Comparison of ENCODE assay signal across 8 cellular contexts in the genomic region with DNA sequence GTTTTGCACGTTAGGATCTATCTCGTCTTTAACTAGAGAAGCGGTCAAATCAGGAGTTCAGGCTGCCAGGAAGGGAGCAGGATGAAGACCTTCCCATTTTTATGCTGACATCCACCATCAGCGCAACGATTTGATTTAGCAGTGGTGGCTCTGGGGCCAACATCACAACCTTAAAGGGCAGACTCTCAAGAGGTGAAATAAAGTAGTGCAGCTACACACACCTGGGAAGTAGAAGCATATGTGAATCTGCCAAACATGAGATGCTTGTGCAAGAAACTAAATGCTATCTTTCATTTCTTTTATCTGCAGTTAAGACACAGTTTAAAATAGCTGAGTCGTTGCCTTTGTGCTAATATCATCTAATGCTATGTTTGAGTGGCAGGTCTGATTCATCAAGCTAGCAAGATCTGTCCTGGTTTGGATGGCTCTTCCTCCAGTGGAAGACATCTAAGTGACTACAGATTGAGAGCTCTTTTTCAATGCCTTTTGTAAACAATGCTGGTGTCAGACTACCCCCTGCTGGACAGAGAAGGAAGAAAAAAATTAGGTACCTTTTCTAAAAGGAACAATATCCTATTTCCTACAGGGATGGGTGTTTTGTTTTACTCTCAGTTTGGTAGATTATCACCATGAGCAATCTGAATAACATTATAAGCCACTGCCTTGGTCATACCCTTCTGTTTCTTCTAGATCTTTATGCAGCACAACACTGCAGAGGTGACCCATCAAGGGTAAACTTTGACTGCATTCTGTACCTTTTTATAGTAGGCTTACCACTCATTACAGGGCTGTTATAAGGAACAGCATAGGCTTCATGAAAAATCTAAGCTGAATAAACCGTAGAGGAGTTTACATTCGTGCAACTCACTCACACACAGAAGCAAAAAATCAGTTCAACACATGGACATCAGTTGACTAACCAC.
DNase-seq lines count a peak whose midpoint lies in the region; FAIRE-seq and TF ChIP-seq lines count a peak whose summit lies in the region.

No MANE protein-coding gene starts in this region.

- H3K27me3 Mint-ChIP-seq in HFFc6 (ENCODE audit: insufficient read depth) (peaks cover 18% of the 10 kb centered on the region), neural crest cell (ENCODE audit: low read depth) (no peaks in the 10 kb centered on the region)

- intact Hi-C loops in esophagus squamous epithelium (cut with DNase I), result no loop called here

- TF ChIP-seq POLR2A in esophagus squamous epithelium (IDR thresholded peaks at IDR 0.05), result no peak

- H3K9me2 ChIP-seq in SU-DHL-6 (replicated peaks; ENCODE audit: insufficient read depth, low read length), result no peaks in the 10 kb centered on the region

- H3K9me3 ChIP-seq in SU-DHL-6 (ENCODE audit: insufficient read depth, low read length), result no peaks in the 10 kb centered on the region
- H3K9me3 ChIP-seq in esophagus squamous epithelium, result no peaks in the 10 kb centered on the region

- peak; percentile 58 for TF ChIP-seq CTCF in GM06990 (IDR thresholded peaks at IDR 0.05; ENCODE audit: insufficient read depth, low read length, poor library complexity, severe bottlenecking)
- TF ChIP-seq CTCF in HFFc6 (IDR thresholded peaks at IDR 0.05), result peak; percentile 90
- peak; percentile 44 for TF ChIP-seq CTCF in SU-DHL-6 (IDR thresholded peaks at IDR 0.05; ENCODE audit: insufficient read depth, low read length, poor library complexity, severe bottlenecking)
- TF ChIP-seq CTCF in esophagus squamous epithelium (IDR thresholded peaks at IDR 0.05), result peak; percentile 34 to 65 (median 44)
- TF ChIP-seq CTCF in neural crest cell (conservative IDR thresholded peaks at IDR 0.05), result peak; percentile 88

- no peak overlapping the region for H2AFZ ChIP-seq in SU-DHL-6 (ENCODE audit: low read depth, low read length, severe bottlenecking)

- no peaks in the 10 kb centered on the region for H3K9me3 Mint-ChIP-seq in HFFc6
- H3K9me3 Mint-ChIP-seq in neural crest cell, result no peaks in the 10 kb centered on the region

- H3K4me2 ChIP-seq in SU-DHL-6 (ENCODE audit: low read depth, low read length, poor library complexity, severe bottlenecking), result no peak overlapping the region

- no peaks in the 10 kb centered on the region for H3K4me1 Mint-ChIP-seq in HFFc6 (ENCODE audit: low read depth)
- H3K4me1 Mint-ChIP-seq in neural crest cell, result no peaks in the 10 kb centered on the region

- H3K36me3 ChIP-seq in GM06990 (ENCODE audit: control insufficient read depth, insufficient read depth, low read length) (no peaks in the 10 kb centered on the region), SU-DHL-6 (ENCODE audit: low read length) (no peaks in the 10 kb centered on the region), esophagus squamous epithelium (no peaks in the 10 kb centered on the region)

- H3K27ac ChIP-seq in SU-DHL-6 (ENCODE audit: low read depth, low read length), result no peak overlapping the region
- H3K27ac ChIP-seq in esophagus squamous epithelium, result no peak overlapping the region

- DNase-seq in GM06990 (ENCODE audit: extremely low read depth, insufficient read length), result peak; percentile 17
- DNase-seq in HFFc6, result peak; percentile 51
- peak; percentile 57 for DNase-seq in NCI-H128 (lab: John Stamatoyannopoulos, UW; ENCODE audit: unreplicated experiment)
- no peak for DNase-seq in esophagus squamous epithelium (lab: John Stamatoyannopoulos, UW)
- DNase-seq in neural crest cell (ENCODE audit: low read depth, low spot score), result peak; percentile 50
- DNase-seq in 8988T, result no peak

- H3K4me3 Mint-ChIP-seq in HFFc6, result no peak overlapping the region
- H3K4me3 Mint-ChIP-seq in neural crest cell, result no peak overlapping the region

- no peaks in the 10 kb centered on the region for H3K79me2 ChIP-seq in SU-DHL-6 (ENCODE audit: insufficient read depth, low read length)

- no peaks in the 10 kb centered on the region for H3F3A ChIP-seq in SU-DHL-6 (ENCODE audit: insufficient read depth)

- H3K27me3 ChIP-seq in GM06990 (replicated peaks; ENCODE audit: control insufficient read depth, insufficient read depth, low read length) (no peaks in the 10 kb centered on the region), SU-DHL-6 (ENCODE audit: low read length) (no peaks in the 10 kb centered on the region), esophagus squamous epithelium (peaks cover 0 to 19% (median 0%) of the 10 kb centered on the region in 4 donors)

- peak; percentile 54 for FAIRE-seq in A204.1 (lab: Jason Lieb, UNC)

- WGBS in esophagus squamous epithelium, 2 donors, result 54 to 55% methylated on average over 8 of the region's 8 CpGs

- H3K27ac Mint-ChIP-seq in HFFc6 (no peak overlapping the region), neural crest cell (ENCODE audit: unreplicated experiment) (no peak overlapping the region)

- H3K4me3 ChIP-seq in GM06990 (replicated peaks; ENCODE audit: low read depth, low read length) (no peak overlapping the region), SU-DHL-6 (ENCODE audit: insufficient read depth, low read length, poor library complexity, severe bottlenecking) (no peak overlapping the region), esophagus squamous epithelium (no peak overlapping the region)

- no peak overlapping the region for H3K9ac ChIP-seq in SU-DHL-6 (ENCODE audit: low read length)

- no peaks in the 10 kb centered on the region for H3K4me1 ChIP-seq in esophagus squamous epithelium

- H3K36me3 Mint-ChIP-seq in HFFc6 (ENCODE audit: low read depth) (no peaks in the 10 kb centered on the region), neural crest cell (ENCODE audit: low read depth) (no peaks in the 10 kb centered on the region)

- no peaks in the 10 kb centered on the region for H4K20me1 ChIP-seq in SU-DHL-6 (ENCODE audit: low read depth, low read length)

Comparison
In these comparisons a context has a peak if more than half of its experiments do, and no peak if none do; other contexts are left out.
1. DNase-seq: peak in GM06990 (single experiment), HFFc6 (single experiment), NCI-H128 (single experiment) and neural crest cell (single experiment); none in esophagus squamous epithelium (single experiment) and 8988T (single experiment).
2. Peak in every context shown above with its lines, with median percentiles within 50 percentile points of each other: CTCF ChIP-seq.